8 cellular contexts compared by ENCODE assay signal in the genomic region with DNA sequence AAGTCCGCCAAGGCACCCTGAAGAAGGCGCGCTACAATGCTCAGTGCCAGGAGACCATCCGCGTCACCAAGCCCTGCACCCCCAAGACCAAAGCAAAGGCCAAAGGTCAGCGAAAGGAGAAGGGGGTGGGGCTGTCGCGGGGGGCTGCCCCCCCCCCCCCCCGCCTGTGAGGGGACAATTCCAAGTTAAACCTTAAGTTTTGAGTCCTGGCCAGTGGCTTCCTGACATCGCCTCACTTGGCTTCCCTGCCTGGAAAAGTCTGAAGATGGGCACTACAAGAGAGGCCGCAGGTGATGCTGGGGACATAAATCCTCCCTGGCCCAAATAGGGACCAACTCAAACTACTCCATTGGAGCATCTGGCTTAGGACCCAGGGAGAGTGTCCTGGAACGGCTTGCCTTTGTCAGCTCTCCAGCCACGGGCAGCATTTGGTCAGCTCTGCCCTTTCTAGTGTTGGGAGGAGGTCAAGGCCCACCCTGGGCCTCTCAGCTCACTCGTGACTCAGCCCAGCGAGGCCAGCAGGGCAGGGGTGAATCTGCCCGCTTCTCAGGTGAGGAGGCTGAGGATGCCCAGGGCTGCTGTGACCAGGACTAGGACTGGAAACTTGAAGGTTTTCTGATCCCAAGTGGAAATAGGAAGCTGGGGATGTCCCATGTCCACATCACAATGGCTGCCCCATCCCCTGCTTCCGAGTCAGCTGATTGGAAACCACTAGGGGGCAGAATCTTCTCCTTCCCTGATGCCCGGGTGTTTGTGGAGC. TPM values are rescaled to one million over a fixed set of nuclear protein-coding genes. Genes with fewer than 3 reads are reported as not detected.
A peak's percentile ranks its signal among the peaks of the same experiment; 100 is the strongest.
DNase-seq lines count a peak whose midpoint lies in the region; ATAC-seq and TF ChIP-seq lines count a peak whose summit lies in the region.

No MANE protein-coding gene starts in this region.

- ATAC-seq in gastroesophageal sphincter (no peak), GM18861 (IDR thresholded peaks at IDR 0.05; ENCODE audit: unreplicated experiment) (no peak), GM18868 (IDR thresholded peaks at IDR 0.05; ENCODE audit: unreplicated experiment) (no peak), HG03432 (IDR thresholded peaks at IDR 0.05; ENCODE audit: unreplicated experiment) (no peak)

- no peaks in the 10 kb centered on the region for H3K9me3 ChIP-seq in SJCRH30 (replicated peaks)
- no peaks in the 10 kb centered on the region for H3K9me3 ChIP-seq in gastroesophageal sphincter
- no peaks in the 10 kb centered on the region for H3K9me3 ChIP-seq in sigmoid colon

- peak overlapping the region; percentile 87 for H3K4me3 ChIP-seq in H7 (ENCODE audit: insufficient read depth, low read depth, low read length)
- peak overlapping the region; percentile 68 for H3K4me3 ChIP-seq in SJCRH30
- peak overlapping the region in 1 of 2 donors; percentile 68 for H3K4me3 ChIP-seq in gastroesophageal sphincter
- peak overlapping the region in 3 of 4 donors; percentile 60 to 77 (median 71) for H3K4me3 ChIP-seq in sigmoid colon

- TF ChIP-seq EP300 in gastroesophageal sphincter (IDR thresholded peaks at IDR 0.05) (no peak), sigmoid colon (IDR thresholded peaks at IDR 0.05) (no peak)

- no peaks in the 10 kb centered on the region for H3K4me1 ChIP-seq in SJCRH30
- H3K4me1 ChIP-seq in gastroesophageal sphincter: peaks cover 0 to 39% (median 10%) of the 10 kb centered on the region in 3 donors
- H3K4me1 ChIP-seq in sigmoid colon: peaks cover 0 to 39% (median 32%) of the 10 kb centered on the region in 4 donors

- intact Hi-C loops in sigmoid colon (cut with DNase I): no loop called here

- DNase-seq in AG08396 (ENCODE audit: low spot score): peak; percentile 83
- DNase-seq in H7: peak; percentile 91
- DNase-seq in SJCRH30: peak; percentile 53 to 76
- DNase-seq in sigmoid colon: peak; percentile 56

- H3K27me3 ChIP-seq in H7 (ENCODE audit: control insufficient read depth, insufficient read depth, low read length) (peaks cover 3% of the 10 kb centered on the region; the same call in 1 of the 2 replicates), SJCRH30 (no peaks in the 10 kb centered on the region), gastroesophageal sphincter (peaks cover 74% of the 10 kb centered on the region), sigmoid colon (peaks cover 9 to 71% (median 38%) of the 10 kb centered on the region in 3 donors)

- 31% methylated on average over 3 of the region's 18 CpGs; no CpG with 5 or more reads in 1 of the 2 donors for WGBS in gastroesophageal sphincter (ENCODE audit: low coverage in 1 of 2), 2 donors
- whole genome bisulfite sequencing in sigmoid colon, 2 donors: 44 to 59% methylated on average over 18 of the region's 18 CpGs

- H3K27ac ChIP-seq in SJCRH30: no peak overlapping the region
- H3K27ac ChIP-seq in gastroesophageal sphincter: no peak overlapping the region
- H3K27ac ChIP-seq in sigmoid colon: no peak overlapping the region

- H3K36me3 ChIP-seq in H7 (replicated peaks; ENCODE audit: control insufficient read depth, insufficient read depth, low read length): peaks cover 5% of the 10 kb centered on the region
- H3K36me3 ChIP-seq in SJCRH30: peaks cover under 1% of the 10 kb centered on the region; the same call in 1 of the 2 replicates
- peaks cover 0 to 5% of the 10 kb centered on the region in 2 donors for H3K36me3 ChIP-seq in gastroesophageal sphincter
- H3K36me3 ChIP-seq in sigmoid colon: peaks cover 0 to 4% (median 0%) of the 10 kb centered on the region in 4 donors

- TF ChIP-seq CTCF in gastroesophageal sphincter (IDR thresholded peaks at IDR 0.05) (peak in 3 of 4 experiments; percentile 31 to 45 (median 34)), sigmoid colon (IDR thresholded peaks at IDR 0.05) (peak in 2 of 4 experiments; percentile 35 to 36)

- no peak for TF ChIP-seq POLR2A in gastroesophageal sphincter (IDR thresholded peaks at IDR 0.05)
- no peak for TF ChIP-seq POLR2A in sigmoid colon (IDR thresholded peaks at IDR 0.05)

RNA-seq across cellular contexts. Expression of gene MDK, which starts 1.4 kb away (rescaled TPM):
- total RNA-seq in H7 (2014; rRNA removed; shearing (Covaris generic)): 672 and 771 TPM in 2 replicates
- 122 and 142 TPM in 2 replicates for total RNA-seq in SJCRH30 (2014; rRNA removed; shearing (Covaris generic))
- total RNA-seq in gastroesophageal sphincter: 10 to 100 TPM in 2 of 4 donors, 1 to 10 TPM in 2; 5.0 to 25.0 (median 14.1) TPM
- total RNA-seq in sigmoid colon: 10 to 100 TPM; 10.7 to 49.9 (median 33.0) TPM
- polyA plus RNA-seq in sigmoid colon: 100 to 1,000 TPM; 101 to 403 (median 169) TPM

RNA-seq across cellular contexts. Expression of gene CHRM4, which starts 8.8 kb away (rescaled TPM):
- 0.14 TPM in 1 of 2 replicates, not detected in the other for total RNA-seq in H7 (2014; rRNA removed; shearing (Covaris generic))
- 0.81 and 0.97 TPM in 2 replicates for total RNA-seq in SJCRH30 (2014; rRNA removed; shearing (Covaris generic))
- 1 to 10 TPM in 1 of 4 donors, under 1 TPM in 2, not detected in 1; 0.27 to 1.3 (median 0.69) TPM for total RNA-seq in gastroesophageal sphincter
- total RNA-seq in sigmoid colon: 1 to 10 TPM in 2 of 4 donors, under 1 TPM in 2; 0.55 to 5.3 (median 2.3) TPM
- 1 to 10 TPM in 2 of 3 donors, not detected in 1; 2.3 to 5.4 TPM for polyA plus RNA-seq in sigmoid colon

RNA-seq across cellular contexts. Expression of gene DGKZ, which starts 35.6 kb away (rescaled TPM):
- total RNA-seq in H7 (2014; rRNA removed; shearing (Covaris generic)): 80.8 and 109 TPM in 2 replicates
- 34.2 and 42.1 TPM in 2 replicates for total RNA-seq in SJCRH30 (2014; rRNA removed; shearing (Covaris generic))
- total RNA-seq in gastroesophageal sphincter (10 to 100 TPM; 39.2 to 78.8 (median 46.5) TPM), sigmoid colon (10 to 100 TPM; 22.5 to 76.7 (median 34.2) TPM)
- 10 to 100 TPM; 16.6 to 71.9 (median 19.2) TPM for polyA plus RNA-seq in sigmoid colon
